In genomic region chr6:147949981-147950622, GRCh38 we compare ENCODE assay signal across 18 cellular contexts.
DNase-seq lines count a peak whose midpoint lies in the region; ATAC-seq and TF ChIP-seq lines count a peak whose summit lies in the region.
"Had no signal": no experiment of that assay in that cellular context is flagged by ENCODE, and none has a peak within 500 bp of the region (broad histone marks: within the 10 kb centered on the region; RNA-seq: fewer than 3 reads in every experiment).

No MANE protein-coding gene starts in this region.

- H3K36me3 ChIP-seq in mammary epithelial cell (ENCODE audit: insufficient read depth, low read length) (no peaks in the 10 kb centered on the region), stomach (no peaks in the 10 kb centered on the region)
- H3K36me3 ChIP-seq: esophagus squamous epithelium had no signal

- no peak overlapping the region for H3K27ac Mint-ChIP-seq in activated CD4-positive, alpha-beta memory T cell treated with anti-CD3 and anti-CD28 coated beads for 36 hours
- H3K27ac Mint-ChIP-seq: activated naive CD8-positive, alpha-beta T cell treated with anti-CD3 and anti-CD28 coated beads, Interleukin-2, amount 10 ng/mL, durations not matched to agents 7 days and 5 days; GM23338; natural killer cell had no signal

- WGBS in mammary epithelial cell (ENCODE audit: low coverage, missing lambda C conversion rate), result 56% methylated on average over 6 of the region's 6 CpGs
- 65 to 80% (median 77%) methylated on average over 5 to 6 of the region's 6 CpGs for WGBS in stomach, 5 donors

- no peaks in the 10 kb centered on the region for H3K4me1 Mint-ChIP-seq in activated CD4-positive, alpha-beta memory T cell treated with anti-CD3 and anti-CD28 coated beads for 36 hours (ENCODE audit: low read depth)
- H3K4me1 Mint-ChIP-seq: activated naive CD8-positive, alpha-beta T cell treated with anti-CD3 and anti-CD28 coated beads, Interleukin-2, amount 10 ng/mL, durations not matched to agents 7 days and 5 days; GM23338; natural killer cell had no signal

- DNase-seq in HCEC 1CT, result peak; percentile 46
- DNase-seq in mammary epithelial cell, result no peak
- peak; percentile 29 for DNase-seq in kidney tubule cell (ENCODE audit: low spot score)
- DNase-seq in stomach, result no peak
- no peak for DNase-seq in activated CD4-positive, alpha-beta memory T cell treated with anti-CD3 and anti-CD28 coated beads for 36 hours
- no peak for DNase-seq in foreskin keratinocyte
- DNase-seq: activated naive CD8-positive, alpha-beta T cell treated with anti-CD3 and anti-CD28 coated beads, Interleukin-2, amount 10 ng/mL, durations not matched to agents 7 days and 5 days; dermis blood vessel endothelial cell; esophagus squamous epithelium; natural killer cell; NCI-H2227 treated with DMSO at 0.1 percent for 48 hours; Right ventricle myocardium superior; stimulated activated CD4-positive, alpha-beta T cell treated with anti-CD3 and anti-CD28 coated beads, Interleukin-2, amount 100 ng/mL, for 24 hours; stimulated activated CD8-positive, alpha-beta memory T cell treated with anti-CD3 and anti-CD28 coated beads, Interleukin-4, amount 100 ng/mL, for 48 hours; trophoblast cell had no signal

- ATAC-seq in HG02610 (IDR thresholded peaks at IDR 0.05; ENCODE audit: unreplicated experiment) (no peak), HG03520 (IDR thresholded peaks at IDR 0.05; ENCODE audit: unreplicated experiment) (no peak), foreskin keratinocyte (no peak)
- ATAC-seq: GM23338, natural killer cell had no signal

- no peaks in the 10 kb centered on the region for H3K36me3 Mint-ChIP-seq in activated CD4-positive, alpha-beta memory T cell treated with anti-CD3 and anti-CD28 coated beads for 36 hours
- H3K36me3 Mint-ChIP-seq: activated naive CD8-positive, alpha-beta T cell treated with anti-CD3 and anti-CD28 coated beads, Interleukin-2, amount 10 ng/mL, durations not matched to agents 7 days and 5 days; natural killer cell had no signal

- no peaks in the 10 kb centered on the region for H3K79me2 ChIP-seq in mammary epithelial cell (ENCODE audit: insufficient read depth, low read length)

- no peaks in the 10 kb centered on the region for H3K27me3 Mint-ChIP-seq in activated CD4-positive, alpha-beta memory T cell treated with anti-CD3 and anti-CD28 coated beads for 36 hours
- H3K27me3 Mint-ChIP-seq: activated naive CD8-positive, alpha-beta T cell treated with anti-CD3 and anti-CD28 coated beads, Interleukin-2, amount 10 ng/mL, durations not matched to agents 7 days and 5 days had no signal

- H3K4me3 Mint-ChIP-seq in activated CD4-positive, alpha-beta memory T cell treated with anti-CD3 and anti-CD28 coated beads for 36 hours, result no peak overlapping the region
- H3K4me3 Mint-ChIP-seq: activated naive CD8-positive, alpha-beta T cell treated with anti-CD3 and anti-CD28 coated beads, Interleukin-2, amount 10 ng/mL, durations not matched to agents 7 days and 5 days; GM23338; natural killer cell had no signal

- in situ Hi-C loops in mammary epithelial cell (cut with MboI; ENCODE audit: low sequenced_read_pairs in 2 of 2), result loop anchor here in 1 of 2 donors (25.0 kb wide), 1 partner anchor 438 kb away; the partner anchor contains the start of gene SAMD5

- no TSS peak for BruUV-seq in mammary epithelial cell (replicated peaks; lab: Mats Ljungman, UMichigan)

- no peak for TF ChIP-seq POLR2A in stomach (IDR thresholded peaks at IDR 0.05)

- H3K9me3 ChIP-seq in mammary epithelial cell (replicated peaks; ENCODE audit: insufficient read depth, low read length) (no peaks in the 10 kb centered on the region), stomach (no peaks in the 10 kb centered on the region)
- H3K9me3 ChIP-seq: esophagus squamous epithelium had no signal

- H3K27me3 ChIP-seq in mammary epithelial cell (ENCODE audit: insufficient read depth, low read length) (no peaks in the 10 kb centered on the region), stomach (no peaks in the 10 kb centered on the region), foreskin keratinocyte (no peaks in the 10 kb centered on the region)
- H3K27me3 ChIP-seq: esophagus squamous epithelium had no signal

- H3K4me3 ChIP-seq in mammary epithelial cell (replicated peaks in 1 of 3; ENCODE audit: insufficient read depth in 1 of 3, low read depth in 2 of 3, low read length in 3 of 3) (no peak overlapping the region), stomach (no peak overlapping the region)
- H3K4me3 ChIP-seq: esophagus squamous epithelium, GM23338 had no signal

- TF ChIP-seq CTCF in mammary epithelial cell (conservative IDR thresholded peaks at IDR 0.05 in 1 of 2, IDR thresholded peaks at IDR 0.05 in 1 of 2; ENCODE audit: extremely low read depth in 1 of 2, insufficient read depth in 1 of 2, low read depth in 1 of 2, low read length in 2 of 2) (no peak), stomach (IDR thresholded peaks at IDR 0.05) (no peak), foreskin keratinocyte (conservative IDR thresholded peaks at IDR 0.05) (no peak)

- CTCF ChIA-PET in mammary epithelial cell (lab: Charles Lee; ENCODE audit: low non-redundant PET), result no interaction called here
- CTCF ChIA-PET in activated CD4-positive, alpha-beta memory T cell treated with anti-CD3 and anti-CD28 coated beads for 36 hours (lab: Charles Lee), result no interaction called here

- intact Hi-C loops in mammary epithelial cell (cut with micrococcal nuclease) (no loop called here), stomach (cut with DNase I; ENCODE audit: low total_unique reads) (no loop called here)
- intact Hi-C loops in activated CD4-positive, alpha-beta memory T cell treated with anti-CD3 and anti-CD28 coated beads for 36 hours (cut with micrococcal nuclease), result no loop called here

- H3K4me2 ChIP-seq in mammary epithelial cell (ENCODE audit: insufficient read depth, low read depth, low read length), result peak overlapping the region; percentile 57
- H3K4me2 ChIP-seq: GM23338 had no signal

- dilution Hi-C loops in mammary epithelial cell (cut with HindIII; ENCODE audit: low sequenced_read_pairs), result no loop called here

- peak overlapping the region; percentile 15 for H3K9ac ChIP-seq in mammary epithelial cell (ENCODE audit: insufficient read depth, low read length)

- TF ChIP-seq EP300 in stomach (IDR thresholded peaks at IDR 0.05), result no peak

- no peaks in the 10 kb centered on the region for H3K9me3 Mint-ChIP-seq in activated CD4-positive, alpha-beta memory T cell treated with anti-CD3 and anti-CD28 coated beads for 36 hours
- H3K9me3 Mint-ChIP-seq: activated naive CD8-positive, alpha-beta T cell treated with anti-CD3 and anti-CD28 coated beads, Interleukin-2, amount 10 ng/mL, durations not matched to agents 7 days and 5 days had no signal

- peaks cover 22% of the 10 kb centered on the region for H3K4me1 ChIP-seq in mammary epithelial cell (ENCODE audit: insufficient read depth, low read length)
- peaks cover 0 to 5% (median 2%) of the 10 kb centered on the region in 4 donors for H3K4me1 ChIP-seq in stomach
- H3K4me1 ChIP-seq in foreskin keratinocyte, result no peaks in the 10 kb centered on the region

- POLR2A ChIA-PET in activated CD4-positive, alpha-beta memory T cell treated with anti-CD3 and anti-CD28 coated beads for 36 hours (lab: Charles Lee), result no interaction called here

- H4K20me1 ChIP-seq in mammary epithelial cell (ENCODE audit: insufficient read depth, low read length), result no peaks in the 10 kb centered on the region

- H2AFZ ChIP-seq in mammary epithelial cell (ENCODE audit: low read depth, low read length), result peak overlapping the region; percentile 97

- H3K27ac ChIP-seq in mammary epithelial cell (ENCODE audit: insufficient read depth, low read depth, low read length), result peak overlapping the region; percentile 77
- peak overlapping the region; percentile 12 to 56 (median 47) for H3K27ac ChIP-seq in stomach
- no peak overlapping the region for H3K27ac ChIP-seq in foreskin keratinocyte

Comparison
In these comparisons a context has a peak if more than half of its experiments do, and no peak if none do; other contexts are left out.
1. DNase-seq: peak in HCEC 1CT (single experiment) and kidney tubule cell (single experiment); none in mammary epithelial cell (single experiment), stomach (single experiment), activated CD4-positive, alpha-beta memory T cell treated with anti-CD3 and anti-CD28 coated beads for 36 hours (single experiment) and foreskin keratinocyte (0 of 2).